In the genomic region with DNA sequence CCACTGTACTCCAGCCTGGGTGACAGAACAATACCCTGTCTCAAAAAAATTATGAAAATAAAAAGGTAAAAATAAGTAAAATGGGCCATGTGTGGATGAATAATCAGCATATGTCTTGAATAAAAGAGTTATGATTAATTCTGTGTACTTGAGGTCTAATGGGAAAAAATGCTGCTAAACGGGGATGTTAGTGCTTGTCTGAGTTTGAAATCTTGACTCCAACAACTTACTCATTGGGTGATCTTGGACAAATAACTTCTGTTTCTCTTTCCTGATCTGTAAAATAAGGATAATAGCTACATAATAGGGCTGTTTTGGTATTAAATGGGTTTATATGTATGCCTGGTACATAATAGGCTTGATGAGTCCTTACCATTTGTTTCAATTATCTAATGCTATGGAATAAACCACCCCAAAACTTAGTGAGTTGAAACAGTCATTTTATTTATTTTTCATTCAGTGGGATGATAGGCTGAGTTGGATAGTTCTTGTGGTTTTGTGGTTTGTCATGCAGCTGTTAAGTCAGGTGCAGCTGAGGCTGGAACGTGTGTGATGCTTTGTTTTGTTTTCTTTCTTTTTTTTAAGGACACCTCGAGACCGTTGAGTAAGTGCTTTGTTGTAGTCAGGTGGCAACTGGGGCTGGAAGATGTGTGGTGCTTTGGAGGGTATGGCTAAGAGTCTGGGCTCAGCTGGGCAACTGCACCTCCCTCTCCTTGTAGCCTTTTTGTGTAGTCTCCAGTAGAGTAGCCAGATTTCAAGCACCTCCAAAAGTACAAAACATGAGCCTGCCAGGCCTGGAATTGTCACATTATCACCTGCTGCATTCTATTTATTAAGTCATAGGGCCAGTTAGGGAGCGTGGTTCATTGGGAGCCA, we compare ENCODE assay signal across 8 cellular contexts. TPM values are rescaled to one million over a fixed set of nuclear protein-coding genes. Genes with fewer than 3 reads are reported as not detected.
DNase-seq lines count a peak whose midpoint lies in the region; ATAC-seq and TF ChIP-seq lines count a peak whose summit lies in the region.

No MANE protein-coding gene starts in this region.

- ATAC-seq in Right ventricle myocardium inferior (peak; percentile 15), left cardiac atrium (no peak), HG02970 (IDR thresholded peaks at IDR 0.05; ENCODE audit: low FRiP score, unreplicated experiment) (peak; percentile 44), left lung (no peak)

- H3K27me3 ChIP-seq in mucosa of rectum (ENCODE audit: control insufficient read depth in 2 of 2, insufficient read depth in 2 of 2, low read length in 2 of 2) (no peaks in the 10 kb centered on the region), left lung (no peaks in the 10 kb centered on the region)

- H3K4me1 ChIP-seq in mucosa of rectum (ENCODE audit: control insufficient read depth in 2 of 2, insufficient read depth in 2 of 2, low read length in 2 of 2) = peaks cover 12 to 17% of the 10 kb centered on the region in 2 donors
- peaks cover 19 to 62% of the 10 kb centered on the region in 2 donors for H3K4me1 ChIP-seq in left lung

- intact Hi-C loops in Right ventricle myocardium inferior (cut with DNase I) = no loop called here
- intact Hi-C loops in left cardiac atrium (cut with DNase I) = no loop called here
- intact Hi-C loops in left lung (cut with DNase I) = no loop called here

- DNase-seq in Right ventricle myocardium inferior (ENCODE audit: missing footprints) (no peak), left cardiac atrium (no peak), NCI-H2171 treated with DMSO at 0.1 percent for 48 hours (lab: John Stamatoyannopoulos, UW) (peak; percentile 81), left lung (no peak), GM19238 (ENCODE audit: insufficient read length, low spot score) (no peak)
- peak; percentile 39 for DNase-seq in activated effector memory CD4-positive, alpha-beta T cell treated with Interleukin-2 at 50 U/mL for 16 hours

- peaks cover 3 to 14% of the 10 kb centered on the region in 2 donors for H3K36me3 ChIP-seq in mucosa of rectum (ENCODE audit: control insufficient read depth in 2 of 2, insufficient read depth in 2 of 2, low read length in 2 of 2)
- H3K36me3 ChIP-seq in left lung = peaks cover 0 to 28% of the 10 kb centered on the region in 2 donors

- peak overlapping the region in 1 of 2 donors; percentile 3 for H3K9ac ChIP-seq in mucosa of rectum (ENCODE audit: low read depth in 1 of 2, low read length in 2 of 2)

- H3K9me3 ChIP-seq in mucosa of rectum (ENCODE audit: control insufficient read depth in 2 of 2, low read length in 2 of 2) (peaks cover 0 to 2% of the 10 kb centered on the region in 2 donors), left lung (peaks cover 0 to 5% of the 10 kb centered on the region in 2 donors)

- H3K4me3 ChIP-seq in mucosa of rectum (ENCODE audit: low read length in 2 of 2) (peak overlapping the region in 1 of 2 donors; percentile 21), left lung (no peak overlapping the region)

- H3K27ac ChIP-seq in mucosa of rectum (ENCODE audit: low read depth in 2 of 2, low read length in 2 of 2) = peak overlapping the region; percentile 38 to 71
- peak overlapping the region in 1 of 2 donors; percentile 21 for H3K27ac ChIP-seq in left lung

- no peak for TF ChIP-seq CTCF in left lung (IDR thresholded peaks at IDR 0.05)

RNA-seq across cellular contexts. Expression of gene MDM4, which starts 4.9 kb away (rescaled TPM):
- total RNA-seq in Right ventricle myocardium inferior (28.6 TPM), left cardiac atrium (10 to 100 TPM; 34.7 to 41.7 TPM), left lung (10 to 100 TPM; 46.7 to 82.1 TPM)

RNA-seq across cellular contexts. Expression of gene PIK3C2B, which starts 26.5 kb away (rescaled TPM):
- total RNA-seq in Right ventricle myocardium inferior (22.7 TPM), left cardiac atrium (10 to 100 TPM; 21.2 to 21.7 TPM), left lung (10 to 100 TPM; 26.5 to 42.6 TPM)

Comparison
In these comparisons a context has a peak if more than half of its experiments do, and no peak if none do; other contexts are left out.
1. ATAC-seq: peak in Right ventricle myocardium inferior (single experiment) and HG02970 (single experiment); none in left cardiac atrium (0 of 2) and left lung (single experiment).
2. DNase-seq: peak in NCI-H2171 treated with DMSO at 0.1 percent for 48 hours (single experiment) and activated effector memory CD4-positive, alpha-beta T cell treated with Interleukin-2 at 50 U/mL for 16 hours (single experiment); none in Right ventricle myocardium inferior (single experiment), left cardiac atrium (single experiment), left lung (0 of 2) and GM19238 (single experiment).